ENCODE assay signal across 25 cellular contexts in genomic region chr14:91870890-91871289, GRCh38. TPM values are rescaled to one million over a fixed set of nuclear protein-coding genes. Genes with fewer than 3 reads are reported as not detected.
DNase-seq lines count a peak whose midpoint lies in the region; ATAC-seq and TF ChIP-seq lines count a peak whose summit lies in the region.
"Had no signal": no experiment of that assay in that cellular context is flagged by ENCODE, and none has a peak within 500 bp of the region (broad histone marks: within the 10 kb centered on the region; RNA-seq: fewer than 3 reads in every experiment).

No MANE protein-coding gene starts in this region.

- no peak overlapping the region for H2AFZ ChIP-seq in Loucy (ENCODE audit: low read length)

- intact Hi-C loops in ascending aorta (cut with DNase I): loop anchor here (5.0 kb wide), 1 partner anchor 46 kb away; no protein-coding TSS in a partner anchor

- no peak for ATAC-seq in thoracic aorta (ENCODE audit: insufficient number of reproducible peaks, low FRiP score, low read depth)
- no peak for ATAC-seq in HG03520 (IDR thresholded peaks at IDR 0.05; ENCODE audit: unreplicated experiment)
- ATAC-seq: gastrocnemius medialis; left cardiac atrium; mucosa of descending colon; Panc1; stimulated activated naive B cell treated with anti-CD40 and anti-IgM and Interleukin-4, amounts not matched to agents 10 μg/mL and 1 μg/mL and 100 μg/mL, for 72 hours had no signal

- TF ChIP-seq CTCF in Loucy (conservative IDR thresholded peaks at IDR 0.05; ENCODE audit: low read length): no peak
- TF ChIP-seq CTCF in ascending aorta (IDR thresholded peaks at IDR 0.05): no peak
- TF ChIP-seq CTCF in thoracic aorta (IDR thresholded peaks at IDR 0.05): no peak
- no peak for TF ChIP-seq CTCF in nephron progenitor cell (IDR thresholded peaks at IDR 0.05)

- no peaks in the 10 kb centered on the region for H3K36me3 ChIP-seq in Loucy (ENCODE audit: insufficient read depth, low read length)
- peaks cover 60 to 64% of the 10 kb centered on the region in 2 donors for H3K36me3 ChIP-seq in ascending aorta
- peaks cover 52% of the 10 kb centered on the region for H3K36me3 ChIP-seq in thoracic aorta
- H3K36me3 ChIP-seq: gastrocnemius medialis had no signal

- H3K4me2 ChIP-seq in Loucy (ENCODE audit: low read depth, low read length, poor library complexity, severe bottlenecking): peak overlapping the region; percentile 56
- H3K4me2 ChIP-seq: SK-N-SH had no signal

- H3K27ac ChIP-seq in ascending aorta: peak overlapping the region; percentile 39 to 77
- H3K27ac ChIP-seq in thoracic aorta: peak overlapping the region; percentile 50 to 77

- H3K4me3 ChIP-seq in Loucy (ENCODE audit: low read length, poor library complexity, severe bottlenecking): no peak overlapping the region
- H3K4me3 ChIP-seq in ascending aorta: no peak overlapping the region
- no peak overlapping the region for H3K4me3 ChIP-seq in thoracic aorta
- H3K4me3 ChIP-seq: gastrocnemius medialis, mucosa of descending colon had no signal

- peak overlapping the region; percentile 30 for H3K9ac ChIP-seq in Loucy (ENCODE audit: low read depth, low read length, poor library complexity, severe bottlenecking)
- H3K9ac ChIP-seq: SK-N-SH had no signal

- no peaks in the 10 kb centered on the region for H3K9me3 Mint-ChIP-seq in activated naive CD4-positive, alpha-beta T cell treated with anti-CD3 and anti-CD28 coated beads, Interleukin-2, amount 10 ng/mL, durations not matched to agents 7 days and 5 days
- H3K9me3 Mint-ChIP-seq in nephron progenitor cell: peaks cover 31% of the 10 kb centered on the region
- H3K9me3 Mint-ChIP-seq: stimulated activated naive B cell treated with anti-CD40 and anti-IgM and Interleukin-4, amounts not matched to agents 10 μg/mL and 1 μg/mL and 100 μg/mL, for 72 hours had no signal

- H3K4me1 ChIP-seq in Loucy (ENCODE audit: insufficient read depth, low read length, poor library complexity, severe bottlenecking) (peaks cover 92% of the 10 kb centered on the region), ascending aorta (peaks cover 13 to 23% of the 10 kb centered on the region in 2 donors), thoracic aorta (ENCODE audit: control insufficient read depth in 1 of 2, low read depth in 2 of 2) (peaks cover 21 to 53% of the 10 kb centered on the region in 2 donors)

- H3F3A ChIP-seq in Loucy (ENCODE audit: low read depth): peaks cover 13% of the 10 kb centered on the region; the same call in 1 of the 2 replicates

- peaks cover 14% of the 10 kb centered on the region for H3K36me3 Mint-ChIP-seq in activated naive CD4-positive, alpha-beta T cell treated with anti-CD3 and anti-CD28 coated beads, Interleukin-2, amount 10 ng/mL, durations not matched to agents 7 days and 5 days
- H3K36me3 Mint-ChIP-seq in nephron progenitor cell (ENCODE audit: low read depth): peaks cover 4% of the 10 kb centered on the region
- H3K36me3 Mint-ChIP-seq: brain; stimulated activated naive B cell treated with anti-CD40 and anti-IgM and Interleukin-4, amounts not matched to agents 10 μg/mL and 1 μg/mL and 100 μg/mL, for 72 hours had no signal

- peak overlapping the region; percentile 96 for H3K27ac Mint-ChIP-seq in activated naive CD4-positive, alpha-beta T cell treated with anti-CD3 and anti-CD28 coated beads, Interleukin-2, amount 10 ng/mL, durations not matched to agents 7 days and 5 days
- no peak overlapping the region for H3K27ac Mint-ChIP-seq in nephron progenitor cell
- H3K27ac Mint-ChIP-seq: brain; stimulated activated naive B cell treated with anti-CD40 and anti-IgM and Interleukin-4, amounts not matched to agents 10 μg/mL and 1 μg/mL and 100 μg/mL, for 72 hours had no signal

- H3K27me3 ChIP-seq in Loucy (ENCODE audit: insufficient read depth, low read length, poor library complexity, severe bottlenecking) (no peaks in the 10 kb centered on the region), ascending aorta (no peaks in the 10 kb centered on the region), thoracic aorta (replicated peaks; ENCODE audit: insufficient read depth) (no peaks in the 10 kb centered on the region)
- H3K27me3 ChIP-seq: gastrocnemius medialis had no signal

- no peaks in the 10 kb centered on the region for H4K20me1 ChIP-seq in Loucy (ENCODE audit: insufficient read depth, low read length, poor library complexity, severe bottlenecking)

- H3K9me2 ChIP-seq in Loucy (replicated peaks; ENCODE audit: low read depth, low read length): no peaks in the 10 kb centered on the region
- H3K9me2 ChIP-seq: SK-N-SH had no signal

- no peaks in the 10 kb centered on the region for H3K79me2 ChIP-seq in Loucy (ENCODE audit: insufficient read depth, low read length)

- H3K9me3 ChIP-seq in Loucy (ENCODE audit: insufficient read depth, low read depth, low read length) (no peaks in the 10 kb centered on the region), ascending aorta (no peaks in the 10 kb centered on the region), thoracic aorta (no peaks in the 10 kb centered on the region)
- H3K9me3 ChIP-seq: Caco-2, gastrocnemius medialis, mucosa of descending colon, SK-N-SH had no signal

- peak overlapping the region; percentile 57 for H3K4me3 Mint-ChIP-seq in activated naive CD4-positive, alpha-beta T cell treated with anti-CD3 and anti-CD28 coated beads, Interleukin-2, amount 10 ng/mL, durations not matched to agents 7 days and 5 days
- no peak overlapping the region for H3K4me3 Mint-ChIP-seq in nephron progenitor cell
- H3K4me3 Mint-ChIP-seq: brain; stimulated activated naive B cell treated with anti-CD40 and anti-IgM and Interleukin-4, amounts not matched to agents 10 μg/mL and 1 μg/mL and 100 μg/mL, for 72 hours had no signal

- no peak for DNase-seq in activated naive CD4-positive, alpha-beta T cell treated with anti-CD3 and anti-CD28 coated beads, Interleukin-2, amount 10 ng/mL, durations not matched to agents 7 days and 5 days
- no peak for DNase-seq in activated naive CD4-positive, alpha-beta T cell treated with Interleukin-2 at 50 U/mL for 16 hours
- DNase-seq in ascending aorta (ENCODE audit: low spot score in 2 of 2): no peak
- DNase-seq in thoracic aorta (ENCODE audit: low spot score): no peak
- DNase-seq in SHP77 (lab: John Stamatoyannopoulos, UW): no peak
- no peak for DNase-seq in nephron progenitor cell
- DNase-seq: activated CD4-positive, alpha-beta T cell treated with anti-CD3 and anti-CD28 coated beads, Interleukin-2, amount 50 U/mL, for 48 hours; activated gamma-delta T cell; Caco-2; erythroblast; gastrocnemius medialis; GOT3; left cardiac atrium; NCI-H146; NCI-H2227 treated with DMSO at 0.1 percent for 48 hours; nucleus accumbens; retina; SK-N-SH; stimulated activated naive B cell treated with anti-CD40 and anti-IgM and Interleukin-4, amounts not matched to agents 10 μg/mL and 1 μg/mL and 100 μg/mL, for 72 hours had no signal

- CTCF ChIA-PET in activated naive CD4-positive, alpha-beta T cell treated with anti-CD3 and anti-CD28 coated beads, Interleukin-2, amount 10 ng/mL, durations not matched to agents 7 days and 5 days (lab: Charles Lee): no interaction called here

- peaks cover 88% of the 10 kb centered on the region for H3K4me1 Mint-ChIP-seq in activated naive CD4-positive, alpha-beta T cell treated with anti-CD3 and anti-CD28 coated beads, Interleukin-2, amount 10 ng/mL, durations not matched to agents 7 days and 5 days
- peaks cover 42% of the 10 kb centered on the region for H3K4me1 Mint-ChIP-seq in nephron progenitor cell

- no peaks in the 10 kb centered on the region for H3K27me3 Mint-ChIP-seq in activated naive CD4-positive, alpha-beta T cell treated with anti-CD3 and anti-CD28 coated beads, Interleukin-2, amount 10 ng/mL, durations not matched to agents 7 days and 5 days
- peaks cover 13% of the 10 kb centered on the region for H3K27me3 Mint-ChIP-seq in nephron progenitor cell (ENCODE audit: low read depth, poor library complexity)
- H3K27me3 Mint-ChIP-seq: stimulated activated naive B cell treated with anti-CD40 and anti-IgM and Interleukin-4, amounts not matched to agents 10 μg/mL and 1 μg/mL and 100 μg/mL, for 72 hours had no signal

RNA-seq across cellular contexts. Expression of gene TC2N, which starts 3.6 kb away (rescaled TPM):
- total RNA-seq in ascending aorta (37.8 TPM), thoracic aorta (100 to 1,000 TPM; 146 to 172 TPM)
- total RNA-seq: M059J had no signal
